6 cellular contexts compared by ENCODE assay signal in the genomic region with DNA sequence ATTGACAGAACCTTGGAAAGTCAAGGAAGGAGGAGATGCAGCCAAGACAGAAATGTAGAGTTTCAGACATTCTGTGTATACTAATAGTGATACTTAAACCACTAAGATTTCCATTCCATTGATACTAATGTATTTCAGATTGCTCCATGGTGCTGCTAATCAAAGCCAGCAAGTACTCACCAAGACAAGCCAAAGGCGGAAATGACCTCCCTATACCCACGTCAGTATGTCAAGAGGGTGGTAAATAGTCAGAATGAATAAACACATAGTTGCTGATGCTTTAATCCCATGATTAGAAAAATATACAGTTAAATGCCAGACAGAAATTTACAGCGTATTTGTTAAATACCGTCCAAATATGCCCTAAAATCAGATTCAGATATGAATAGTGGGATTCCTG.
"Had no signal": no experiment of that assay in that cellular context is flagged by ENCODE, and none has a peak within 500 bp of the region (broad histone marks: within the 10 kb centered on the region; RNA-seq: fewer than 3 reads in every experiment).

No MANE protein-coding gene starts in this region.

- DNase-seq: GM23248, GOT3, H7, HFFc6 had no signal

- H3K36me3 ChIP-seq: HAP-1 had no signal

- H3K9me3 ChIP-seq: HAP-1 had no signal

- H3K9ac ChIP-seq: GM23248 had no signal

- H3K4me3 ChIP-seq: GM23248, HAP-1 had no signal

- H3K4me1 ChIP-seq: HAP-1 had no signal

- H3K27ac ChIP-seq: GM23248, HL-60 had no signal
